In genomic region chr2:30147715-30148611, GRCh38 we compare ENCODE assay signal across 1 cellular context.
TF ChIP-seq lines count a peak whose summit lies in the region.

No MANE protein-coding gene starts in this region.

TF ChIP-seq in K562, 482 proteins besides CTCF, POLR2A, EP300 and RAD21 (continued from another document and continues in another):
- no peak for TF ChIP-seq RREB1 (CRISPR knock-in tag; IDR thresholded peaks at IDR 0.05)
- TF ChIP-seq HMGN3 (IDR thresholded peaks at IDR 0.05; ENCODE audit: borderline replicate concordance, extremely low read depth, insufficient read length, low read depth, low read length): peak; percentile 14
- TF ChIP-seq HDAC3 (IDR thresholded peaks at IDR 0.05; ENCODE audit: borderline replicate concordance, partially characterized antibody): no peak
- no peak for TF ChIP-seq ZNF695 (CRISPR knock-in tag; IDR thresholded peaks at IDR 0.05)
- TF ChIP-seq RFX7 (CRISPR knock-in tag; IDR thresholded peaks at IDR 0.05): no peak
- no peak for TF ChIP-seq ZNF282 (CRISPR knock-in tag; IDR thresholded peaks at IDR 0.05)
- TF ChIP-seq HBP1 (CRISPR knock-in tag; IDR thresholded peaks at IDR 0.05): no peak
- no peak for TF ChIP-seq ZC3H8 (IDR thresholded peaks at IDR 0.05)
- no peak for TF ChIP-seq SRSF7 (optimal IDR thresholded peaks at IDR 0.05; ENCODE audit: low read depth, low read length)
- TF ChIP-seq YY1 (IDR thresholded peaks at IDR 0.05; ENCODE audit: borderline replicate concordance in 1 of 3, control insufficient read depth in 1 of 3, extremely low read depth in 1 of 3, insufficient read depth in 3 of 3, insufficient read length in 1 of 3, insufficient replicate concordance in 2 of 3, low read depth in 1 of 3, low read length in 2 of 3): peak in 2 of 3 experiments; percentile 10 to 27
- peak; percentile 99 for TF ChIP-seq RBM25 (IDR thresholded peaks at IDR 0.05; ENCODE audit: low read depth, low read length, severe bottlenecking)
- TF ChIP-seq PREB (CRISPR knock-in tag; IDR thresholded peaks at IDR 0.05): peak; percentile 27; the same call in 1 of the 2 replicates
- no peak for TF ChIP-seq FOXJ2 (tag; IDR thresholded peaks at IDR 0.05)
- no peak for TF ChIP-seq KLF6 (CRISPR knock-in tag; IDR thresholded peaks at IDR 0.05; ENCODE audit: borderline replicate concordance)
- no peak for TF ChIP-seq FOXM1 (IDR thresholded peaks at IDR 0.05; ENCODE audit: low read depth)
- TF ChIP-seq FOXM1 (CRISPR knock-in tag; IDR thresholded peaks at IDR 0.05; ENCODE audit: low read depth): no peak
- TF ChIP-seq ELK3 (CRISPR knock-in tag; IDR thresholded peaks at IDR 0.05): no peak
- TF ChIP-seq YBX1 (IDR thresholded peaks at IDR 0.05): no peak
- TF ChIP-seq FIP1L1 (IDR thresholded peaks at IDR 0.05; ENCODE audit: low read depth, low read length, poor library complexity, severe bottlenecking): no peak
- TF ChIP-seq JUNB (CRISPR knock-in tag; conservative IDR thresholded peaks at IDR 0.05): no peak
- no peak for TF ChIP-seq ZNF75A (CRISPR knock-in tag; IDR thresholded peaks at IDR 0.05)
- no peak for TF ChIP-seq RFX5 (IDR thresholded peaks at IDR 0.05; ENCODE audit: low read depth, low read length)
- no peak for TF ChIP-seq THAP7 (CRISPR knock-in tag; IDR thresholded peaks at IDR 0.05)
- no peak for TF ChIP-seq GATA2 (CRISPR knock-in tag; IDR thresholded peaks at IDR 0.05)
- no peak for TF ChIP-seq TBL1XR1 (IDR thresholded peaks at IDR 0.05; ENCODE audit: low read length in 2 of 2)
- 0 out of 2 replicates have a peak, but pooled peaks have one; percentile 28 for TF ChIP-seq MITF (IDR thresholded peaks at IDR 0.05)
- TF ChIP-seq NFE2L1 (tag; IDR thresholded peaks at IDR 0.05; ENCODE audit: borderline replicate concordance, low read depth): no peak
- no peak for TF ChIP-seq ELK1 (CRISPR knock-in tag; IDR thresholded peaks at IDR 0.05)
- no peak for TF ChIP-seq IRF9 (tag; IDR thresholded peaks at IDR 0.05)
- no peak for TF ChIP-seq ZBTB12 (CRISPR knock-in tag; IDR thresholded peaks at IDR 0.05)
- TF ChIP-seq FOXA3 (CRISPR knock-in tag; conservative IDR thresholded peaks at IDR 0.05 in 1 of 2, IDR thresholded peaks at IDR 0.05 in 1 of 2): no peak
- no peak for TF ChIP-seq ARID4B (CRISPR knock-in tag; IDR thresholded peaks at IDR 0.05)
- no peak for TF ChIP-seq CBFA2T3 (IDR thresholded peaks at IDR 0.05)
- TF ChIP-seq THAP12 (CRISPR knock-in tag; IDR thresholded peaks at IDR 0.05): 0 out of 2 replicates have a peak, but pooled peaks have one; percentile 21
- no peak for TF ChIP-seq POLR2AphosphoS5 (IDR thresholded peaks at IDR 0.05; ENCODE audit: control insufficient read depth, insufficient read depth, low read depth, low read length)
- no peak for TF ChIP-seq ZNF431 (CRISPR knock-in tag; IDR thresholded peaks at IDR 0.05)
- TF ChIP-seq BACH1 (tag; IDR thresholded peaks at IDR 0.05): no peak
